ENCODE assay signal across 9 cellular contexts in genomic region chr12:122350444-122350843, GRCh38.
DNase-seq lines count a peak whose midpoint lies in the region; ATAC-seq and TF ChIP-seq lines count a peak whose summit lies in the region.
"Had no signal": no experiment of that assay in that cellular context is flagged by ENCODE, and none has a peak within 500 bp of the region (broad histone marks: within the 10 kb centered on the region; RNA-seq: fewer than 3 reads in every experiment).

No MANE protein-coding gene starts in this region.

- H3K27ac ChIP-seq in tibial artery (peak overlapping the region; percentile 40 to 53), trophoblast cell (ENCODE audit: low read depth, low read length) (no peak overlapping the region), colonic mucosa (no peak overlapping the region)

- WGBS in trophoblast cell (ENCODE audit: extremely low coverage, insufficient coverage, insufficient read length): no CpG with 5 or more reads among the region's 4 CpGs

- no peaks in the 10 kb centered on the region for H3K79me1 ChIP-seq in trophoblast cell (ENCODE audit: low read length)

- H3K9me3 ChIP-seq in tibial artery: no peaks in the 10 kb centered on the region
- H3K9me3 ChIP-seq in trophoblast cell (ENCODE audit: insufficient read depth, low read depth, low read length): no peaks in the 10 kb centered on the region
- H3K9me3 ChIP-seq in colonic mucosa: no peaks in the 10 kb centered on the region

- H3K36me3 ChIP-seq in tibial artery: peaks cover 58 to 81% (median 77%) of the 10 kb centered on the region in 3 donors
- peaks cover 32 to 41% of the 10 kb centered on the region in 2 experiments for H3K36me3 ChIP-seq in trophoblast cell (ENCODE audit: control insufficient read depth in 1 of 2, insufficient read depth in 2 of 2, low read length in 2 of 2)
- H3K36me3 ChIP-seq in colonic mucosa: peaks cover 10% of the 10 kb centered on the region

- H3K4ac ChIP-seq in trophoblast cell (ENCODE audit: low read depth, low read length): no peak overlapping the region

- H3K4me1 ChIP-seq in tibial artery: peaks cover 0 to 12% (median 4%) of the 10 kb centered on the region in 4 donors
- peaks cover 0 to 2% of the 10 kb centered on the region in 2 experiments for H3K4me1 ChIP-seq in trophoblast cell (ENCODE audit: control insufficient read depth in 1 of 2, insufficient read depth in 2 of 2, low read length in 2 of 2)
- H3K4me1 ChIP-seq in colonic mucosa: no peaks in the 10 kb centered on the region

- DNase-seq in LNCaP clone FGC (ENCODE audit: low read depth) (no peak), dedifferentiated amniotic fluid mesenchymal stem cell (ENCODE audit: extremely low spot score) (peak; percentile 51), left colon (no peak), tibial artery (peak; percentile 38 to 77), HT-29 (ENCODE audit: low spot score) (no peak), trophoblast cell (no peak), colonic mucosa (no peak)
- DNase-seq: activated CD8-positive, alpha-beta memory T cell treated with anti-CD3 and anti-CD28 coated beads, Interleukin-2, amount 10 ng/mL, durations not matched to agents 7 days and 5 days had no signal

- no peak overlapping the region for H3K23ac ChIP-seq in trophoblast cell (ENCODE audit: low read length)

- H2BK5ac ChIP-seq in trophoblast cell (ENCODE audit: low read depth, low read length, poor library complexity): no peak overlapping the region

- no peak overlapping the region for H2AK5ac ChIP-seq in trophoblast cell (ENCODE audit: low read length)

- H3K4me3 ChIP-seq in LNCaP clone FGC (ENCODE audit: low read depth, low read length) (no peak overlapping the region), tibial artery (no peak overlapping the region), trophoblast cell (ENCODE audit: low read depth, low read length) (no peak overlapping the region), colonic mucosa (no peak overlapping the region)

- H4K91ac ChIP-seq in trophoblast cell (ENCODE audit: low read depth, low read length): no peak overlapping the region

- H3K79me2 ChIP-seq in trophoblast cell (ENCODE audit: control insufficient read depth, insufficient read depth, low read length, poor library complexity): no peaks in the 10 kb centered on the region

- H3K14ac ChIP-seq in trophoblast cell (ENCODE audit: low read length): no peak overlapping the region

- H2AFZ ChIP-seq in trophoblast cell (ENCODE audit: insufficient read depth, low read length, poor library complexity): no peak overlapping the region

- peak; percentile 25 for ATAC-seq in left colon
- ATAC-seq in HG02885 (IDR thresholded peaks at IDR 0.05; ENCODE audit: poor library complexity, unreplicated experiment): no peak
- ATAC-seq: activated CD8-positive, alpha-beta memory T cell treated with anti-CD3 and anti-CD28 coated beads, Interleukin-2, amount 10 ng/mL, durations not matched to agents 7 days and 5 days had no signal

- intact Hi-C loops in left colon (cut with DNase I, micrococcal nuclease) (no loop called here), tibial artery (cut with DNase I; ENCODE audit: low total_unique reads) (no loop called here), colonic mucosa (cut with DNase I) (no loop called here)

- H3K27me3 ChIP-seq in tibial artery (no peaks in the 10 kb centered on the region), trophoblast cell (ENCODE audit: insufficient read depth, low read length) (no peaks in the 10 kb centered on the region), colonic mucosa (no peaks in the 10 kb centered on the region)

- no peak overlapping the region for H3K18ac ChIP-seq in trophoblast cell (ENCODE audit: low read length)

- TF ChIP-seq CTCF in LNCaP clone FGC (IDR thresholded peaks at IDR 0.05; ENCODE audit: control insufficient read depth, extremely low read depth, insufficient read depth) (0 out of 2 replicates have a peak, but pooled peaks have one; percentile 7), tibial artery (IDR thresholded peaks at IDR 0.05) (peak; percentile 42 to 46), colonic mucosa (IDR thresholded peaks at IDR 0.05) (no peak)

- no peak overlapping the region for H3K9ac ChIP-seq in trophoblast cell (ENCODE audit: low read length)
- no peak overlapping the region for H3K9ac ChIP-seq in colonic mucosa (ENCODE audit: low read depth in 2 of 2, low read length in 2 of 2)

- H4K8ac ChIP-seq in trophoblast cell (ENCODE audit: low read depth, low read length): no peak overlapping the region

- H2BK12ac ChIP-seq in trophoblast cell (ENCODE audit: low read length): no peak overlapping the region

- no peak overlapping the region for H3K4me2 ChIP-seq in trophoblast cell (ENCODE audit: low read length)

- H2BK120ac ChIP-seq in trophoblast cell (ENCODE audit: insufficient read depth, low read length, poor library complexity): no peak overlapping the region

- no peak overlapping the region for H4K12ac ChIP-seq in trophoblast cell (ENCODE audit: low read depth, low read length)

Comparison
In these comparisons a context has a peak if more than half of its experiments do, and no peak if none do; other contexts are left out.
1. DNase-seq: peak in dedifferentiated amniotic fluid mesenchymal stem cell (single experiment) and tibial artery (2 of 2); none in LNCaP clone FGC (single experiment), left colon (0 of 2), HT-29 (single experiment), trophoblast cell (0 of 2) and colonic mucosa (single experiment).
2. H3K27ac ChIP-seq: peak in tibial artery (2 of 2); none in trophoblast cell (single experiment) and colonic mucosa (single experiment).